6 cellular contexts compared by ENCODE assay signal in genomic region chr19:48896191-48896720, GRCh38. TPM values are rescaled to one million over a fixed set of nuclear protein-coding genes. Genes with fewer than 3 reads are reported as not detected.
A peak's percentile ranks its signal among the peaks of the same experiment; 100 is the strongest.
DNase-seq lines count a peak whose midpoint lies in the region; ATAC-seq and TF ChIP-seq lines count a peak whose summit lies in the region.

No MANE protein-coding gene starts in this region.

- H3K9me3 Mint-ChIP-seq in WTC11 = no peaks in the 10 kb centered on the region

- peaks cover 15% of the 10 kb centered on the region for H3K4me1 Mint-ChIP-seq in WTC11

- peak; percentile 90 for DNase-seq in WTC11 (ENCODE audit: low spot score)
- DNase-seq in foreskin fibroblast = peak in 1 of 2 donors; percentile 82
- peak; percentile 37 for DNase-seq in stimulated activated CD4-positive, alpha-beta T cell treated with anti-CD3 and anti-CD28 coated beads, Interleukin-2, amount 100 ng/mL, for 4 hours (ENCODE audit: low read depth)
- DNase-seq in mesenteric fat pad (ENCODE audit: low spot score) = no peak

- ATAC-seq in WTC11 (peak; percentile 80), GM21515 (IDR thresholded peaks at IDR 0.05; ENCODE audit: unreplicated experiment) (no peak), HG02798 (IDR thresholded peaks at IDR 0.05; ENCODE audit: poor library complexity, unreplicated experiment) (no peak)

- CTCF ChIA-PET in WTC11 (lab: Charles Lee) = interaction anchor here (0.6 to 3.8 kb wide), 12 partner anchors 15 to 302 kb away, joined by 3 to 19 read pairs (median 6); partner anchors contain the start of genes CA11, GYS1, HSD17B14 and RUVBL2

- H3K27ac Mint-ChIP-seq in WTC11 = no peak overlapping the region

- peak overlapping the region; percentile 71 for H3K4me3 Mint-ChIP-seq in WTC11

- peaks cover 27% of the 10 kb centered on the region for H3K27me3 Mint-ChIP-seq in WTC11 (ENCODE audit: low read depth)

- POLR2A ChIA-PET in WTC11 (lab: Charles Lee) = interaction anchor here (0.6 to 2.4 kb wide), 4 partner anchors 23 to 254 kb away, joined by 4 to 12 read pairs (median 4); partner anchors contain the start of gene PPP1R15A

- H3K36me3 Mint-ChIP-seq in WTC11 = no peaks in the 10 kb centered on the region

- peak overlapping the region; percentile 35 to 42 for H3K4me3 ChIP-seq in foreskin fibroblast (ENCODE audit: low read depth in 1 of 2, low read length in 2 of 2)

- no peak for TF ChIP-seq CTCF in WTC11 (IDR thresholded peaks at IDR 0.05)
- TF ChIP-seq CTCF in foreskin fibroblast (IDR thresholded peaks at IDR 0.05; ENCODE audit: low read depth, low read length) = no peak

TF ChIP-seq in WTC11, 78 proteins besides CTCF, POLR2A, EP300 and RAD21:
- no peak for TF ChIP-seq EMX1 (CRISPR knock-in tag; IDR thresholded peaks at IDR 0.05)
- no peak for TF ChIP-seq PREB (CRISPR knock-in tag; IDR thresholded peaks at IDR 0.05; ENCODE audit: borderline replicate concordance)
- TF ChIP-seq ZNF423 (CRISPR knock-in tag; IDR thresholded peaks at IDR 0.05) = peak; percentile 50; the same call in 1 of the 2 replicates
- TF ChIP-seq, protein P1, sequence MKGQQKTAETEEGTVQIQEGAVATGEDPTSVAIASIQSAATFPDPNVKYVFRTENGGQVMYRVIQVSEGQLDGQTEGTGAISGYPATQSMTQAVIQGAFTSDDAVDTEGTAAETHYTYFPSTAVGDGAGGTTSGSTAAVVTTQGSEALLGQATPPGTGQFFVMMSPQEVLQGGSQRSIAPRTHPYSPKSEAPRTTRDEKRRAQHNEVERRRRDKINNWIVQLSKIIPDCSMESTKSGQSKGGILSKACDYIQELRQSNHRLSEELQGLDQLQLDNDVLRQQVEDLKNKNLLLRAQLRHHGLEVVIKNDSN (CRISPR knock-in tag; IDR thresholded peaks at IDR 0.05) = no peak
- TF ChIP-seq, protein P2, sequence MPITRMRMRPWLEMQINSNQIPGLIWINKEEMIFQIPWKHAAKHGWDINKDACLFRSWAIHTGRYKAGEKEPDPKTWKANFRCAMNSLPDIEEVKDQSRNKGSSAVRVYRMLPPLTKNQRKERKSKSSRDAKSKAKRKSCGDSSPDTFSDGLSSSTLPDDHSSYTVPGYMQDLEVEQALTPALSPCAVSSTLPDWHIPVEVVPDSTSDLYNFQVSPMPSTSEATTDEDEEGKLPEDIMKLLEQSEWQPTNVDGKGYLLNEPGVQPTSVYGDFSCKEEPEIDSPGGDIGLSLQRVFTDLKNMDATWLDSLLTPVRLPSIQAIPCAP (CRISPR knock-in tag; IDR thresholded peaks at IDR 0.05) = no peak
- TF ChIP-seq ETV6 (CRISPR knock-in tag; IDR thresholded peaks at IDR 0.05) = no peak
- TF ChIP-seq SP1 (CRISPR knock-in tag; conservative IDR thresholded peaks at IDR 0.05) = peak; percentile 68

RNA-seq across cellular contexts. Expression of gene TULP2, which starts 2.3 kb away (rescaled TPM):
- total RNA-seq in WTC11 (2021) = 3.1 to 5.6 TPM (median 3.9 TPM) in 3 replicates
- not detected for total RNA-seq in mesenteric fat pad

RNA-seq across cellular contexts. Expression of gene NUCB1, which starts 3.9 kb away (rescaled TPM):
- total RNA-seq in WTC11 (2021) = 145 to 153 TPM (median 149 TPM) in 3 replicates
- total RNA-seq in mesenteric fat pad = 304 TPM

RNA-seq across cellular contexts. Expression of gene PPP1R15A, which starts 24.0 kb away (rescaled TPM):
- total RNA-seq in WTC11 (2021) = 17.0 to 19.5 TPM (median 17.9 TPM) in 3 replicates
- 152 TPM for total RNA-seq in mesenteric fat pad

RNA-seq across cellular contexts. Expression of gene PLEKHA4, which starts 27.8 kb away (rescaled TPM):
- 14.8 to 17.7 TPM (median 16.8 TPM) in 3 replicates for total RNA-seq in WTC11 (2021)
- 44.9 TPM for total RNA-seq in mesenteric fat pad

RNA-seq across cellular contexts. Expression of gene DHDH, which starts 37.2 kb away (rescaled TPM):
- 3.0 to 3.4 TPM (median 3.1 TPM) in 3 replicates for total RNA-seq in WTC11 (2021)
- total RNA-seq in mesenteric fat pad = 0.61 TPM
